ENCODE assay signal across 24 cellular contexts in genomic region chr2:192480984-192481383, GRCh38.
"Had no signal": no experiment of that assay in that cellular context is flagged by ENCODE, and none has a peak within 500 bp of the region (broad histone marks: within the 10 kb centered on the region; RNA-seq: fewer than 3 reads in every experiment).

No MANE protein-coding gene starts in this region.

- H3K4me3 ChIP-seq: colonic mucosa, coronary artery, dorsolateral prefrontal cortex, esophagus muscularis mucosa, esophagus squamous epithelium, gastrocnemius medialis, gastroesophageal sphincter, heart left ventricle, heart right ventricle had no signal

- ATAC-seq: effector memory CD8-positive, alpha-beta T cell; esophagus mucosa; foreskin keratinocyte; gastrocnemius medialis; gastroesophageal sphincter; heart left ventricle; heart right ventricle had no signal

- H3K36me3 ChIP-seq: colonic mucosa, esophagus muscularis mucosa, esophagus squamous epithelium, gastrocnemius medialis, gastroesophageal sphincter, heart left ventricle, heart right ventricle had no signal

- H3K27ac ChIP-seq: colonic mucosa, coronary artery, dorsolateral prefrontal cortex, epithelial cell of prostate, esophagus muscularis mucosa, esophagus squamous epithelium, foreskin keratinocyte, gastrocnemius medialis, gastroesophageal sphincter, heart left ventricle, heart right ventricle had no signal

- H3K4me1 ChIP-seq: colonic mucosa, esophagus muscularis mucosa, esophagus squamous epithelium, foreskin keratinocyte, gastrocnemius medialis, gastroesophageal sphincter, heart left ventricle, heart right ventricle had no signal

- H3K27me3 ChIP-seq: colonic mucosa, dorsolateral prefrontal cortex, esophagus muscularis mucosa, esophagus squamous epithelium, foreskin keratinocyte, gastrocnemius medialis, gastroesophageal sphincter, heart left ventricle, heart right ventricle had no signal

- DNase-seq: colonic mucosa; cortex of kidney; dermis blood vessel endothelial cell; dorsolateral prefrontal cortex; effector CD4-positive, alpha-beta T cell; effector CD8-positive, alpha-beta T cell; effector memory CD4-positive, alpha-beta T cell; effector memory CD8-positive, alpha-beta T cell; endodermal cell; erythroblast; esophagus squamous epithelium; foreskin fibroblast; foreskin keratinocyte; foreskin melanocyte; gastrocnemius medialis; glutamatergic neuron; head of caudate nucleus; heart left ventricle; heart right ventricle had no signal

- H3K9me3 ChIP-seq: colonic mucosa, esophagus squamous epithelium, gastrocnemius medialis had no signal
